ENCODE assay signal across 1 cellular context in the genomic region with DNA sequence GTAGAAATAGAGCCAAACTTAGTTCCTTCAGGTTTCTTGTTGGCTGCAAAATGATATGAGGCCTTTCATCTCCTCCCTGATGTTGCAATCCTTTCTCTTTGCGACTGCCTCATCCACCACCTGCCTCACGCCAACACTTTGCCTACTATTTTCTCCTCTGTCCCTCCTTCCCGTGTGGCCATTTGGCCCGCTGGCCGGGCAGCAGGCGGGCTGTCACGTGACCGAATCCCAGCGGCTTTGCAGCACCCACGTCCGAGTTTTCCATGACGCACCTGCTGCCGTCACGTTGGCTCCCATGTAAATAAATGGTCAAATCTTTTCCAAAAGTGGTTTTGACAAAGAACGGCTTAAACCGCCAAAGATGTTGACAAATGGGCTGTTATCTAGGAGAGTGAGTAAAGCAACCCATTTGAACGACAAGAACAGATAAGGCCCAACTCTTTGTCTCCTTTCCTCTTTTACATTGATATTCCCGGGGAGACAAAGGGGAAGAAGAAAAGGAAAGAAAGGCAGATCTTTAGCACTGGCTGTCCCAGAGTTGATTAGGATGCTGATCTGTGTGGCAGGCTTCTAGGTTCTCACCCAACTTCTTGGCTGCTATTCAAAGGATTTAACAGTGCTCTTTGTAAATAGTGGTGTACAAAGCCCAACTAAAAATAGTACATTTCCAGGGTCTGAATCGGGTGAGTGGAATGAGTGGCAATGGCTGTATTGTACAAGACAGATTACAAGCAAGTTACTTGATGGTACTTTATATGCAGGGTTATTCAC.
TF ChIP-seq lines count a peak whose summit lies in the region.

No MANE protein-coding gene starts in this region.

TF ChIP-seq in K562, 482 proteins besides CTCF, POLR2A, EP300 and RAD21 (continued from another document and continues in another):
- TF ChIP-seq, protein P1, sequence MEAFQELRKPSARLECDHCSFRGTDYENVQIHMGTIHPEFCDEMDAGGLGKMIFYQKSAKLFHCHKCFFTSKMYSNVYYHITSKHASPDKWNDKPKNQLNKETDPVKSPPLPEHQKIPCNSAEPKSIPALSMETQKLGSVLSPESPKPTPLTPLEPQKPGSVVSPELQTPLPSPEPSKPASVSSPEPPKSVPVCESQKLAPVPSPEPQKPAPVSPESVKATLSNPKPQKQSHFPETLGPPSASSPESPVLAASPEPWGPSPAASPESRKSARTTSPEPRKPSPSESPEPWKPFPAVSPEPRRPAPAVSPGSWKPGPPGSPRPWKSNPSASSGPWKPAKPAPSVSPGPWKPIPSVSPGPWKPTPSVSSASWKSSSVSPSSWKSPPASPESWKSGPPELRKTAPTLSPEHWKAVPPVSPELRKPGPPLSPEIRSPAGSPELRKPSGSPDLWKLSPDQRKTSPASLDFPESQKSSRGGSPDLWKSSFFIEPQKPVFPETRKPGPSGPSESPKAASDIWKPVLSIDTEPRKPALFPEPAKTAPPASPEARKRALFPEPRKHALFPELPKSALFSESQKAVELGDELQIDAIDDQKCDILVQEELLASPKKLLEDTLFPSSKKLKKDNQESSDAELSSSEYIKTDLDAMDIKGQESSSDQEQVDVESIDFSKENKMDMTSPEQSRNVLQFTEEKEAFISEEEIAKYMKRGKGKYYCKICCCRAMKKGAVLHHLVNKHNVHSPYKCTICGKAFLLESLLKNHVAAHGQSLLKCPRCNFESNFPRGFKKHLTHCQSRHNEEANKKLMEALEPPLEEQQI (IDR thresholded peaks at IDR 0.05) = peak; percentile 85; the same call in 1 of the 2 replicates
- TF ChIP-seq, protein P2, sequence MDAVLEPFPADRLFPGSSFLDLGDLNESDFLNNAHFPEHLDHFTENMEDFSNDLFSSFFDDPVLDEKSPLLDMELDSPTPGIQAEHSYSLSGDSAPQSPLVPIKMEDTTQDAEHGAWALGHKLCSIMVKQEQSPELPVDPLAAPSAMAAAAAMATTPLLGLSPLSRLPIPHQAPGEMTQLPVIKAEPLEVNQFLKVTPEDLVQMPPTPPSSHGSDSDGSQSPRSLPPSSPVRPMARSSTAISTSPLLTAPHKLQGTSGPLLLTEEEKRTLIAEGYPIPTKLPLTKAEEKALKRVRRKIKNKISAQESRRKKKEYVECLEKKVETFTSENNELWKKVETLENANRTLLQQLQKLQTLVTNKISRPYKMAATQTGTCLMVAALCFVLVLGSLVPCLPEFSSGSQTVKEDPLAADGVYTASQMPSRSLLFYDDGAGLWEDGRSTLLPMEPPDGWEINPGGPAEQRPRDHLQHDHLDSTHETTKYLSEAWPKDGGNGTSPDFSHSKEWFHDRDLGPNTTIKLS (IDR thresholded peaks at IDR 0.05; ENCODE audit: borderline replicate concordance, low read depth) = no peak
- TF ChIP-seq TRIM24 (IDR thresholded peaks at IDR 0.05) (peak; percentile 49 to 58), TBL1XR1 (IDR thresholded peaks at IDR 0.05; ENCODE audit: low read length in 2 of 2) (peak in 1 of 2 experiments; percentile 63; a peak in 1 of 4 replicates), RBFOX2 (IDR thresholded peaks at IDR 0.05; ENCODE audit: low read depth, low read length) (peak; percentile 48), HEY1 (CRISPR knock-in tag; IDR thresholded peaks at IDR 0.05; ENCODE audit: borderline replicate concordance) (0 out of 2 replicates have a peak, but pooled peaks have one; percentile 25), HDAC3 (IDR thresholded peaks at IDR 0.05; ENCODE audit: borderline replicate concordance, partially characterized antibody) (peak; percentile 53), YY1 (IDR thresholded peaks at IDR 0.05; ENCODE audit: borderline replicate concordance in 1 of 3, control insufficient read depth in 1 of 3, extremely low read depth in 1 of 3, insufficient read depth in 3 of 3, insufficient read length in 1 of 3, insufficient replicate concordance in 2 of 3, low read depth in 1 of 3, low read length in 2 of 3) (peak in 1 of 3 experiments; percentile 12), CREM (IDR thresholded peaks at IDR 0.05; ENCODE audit: low read depth) (peak; percentile 93), CEBPG (CRISPR knock-in tag; IDR thresholded peaks at IDR 0.05) (peak; percentile 80), CEBPG (tag; conservative IDR thresholded peaks at IDR 0.05 in 1 of 2, IDR thresholded peaks at IDR 0.05 in 1 of 2) (peak; percentile 87 to 92), HNRNPUL1 (IDR thresholded peaks at IDR 0.05; ENCODE audit: low read length) (no peak), GATA2 (CRISPR knock-in tag; IDR thresholded peaks at IDR 0.05) (peak; percentile 48), FOXA3 (CRISPR knock-in tag; conservative IDR thresholded peaks at IDR 0.05 in 1 of 2, IDR thresholded peaks at IDR 0.05 in 1 of 2) (peak; percentile 91 to 95), CHD4 (IDR thresholded peaks at IDR 0.05; ENCODE audit: insufficient read depth, insufficient replicate concordance, low read depth, low read length, poor library complexity, severe bottlenecking) (no peak), NR2C2 (CRISPR knock-in tag; IDR thresholded peaks at IDR 0.05) (no peak), NR2C2 (tag; IDR thresholded peaks at IDR 0.05) (peak; percentile 35; the same call in 1 of the 2 replicates), MAFG (tag; conservative IDR thresholded peaks at IDR 0.05) (peak; percentile 69), KAT7 (CRISPR knock-in tag; IDR thresholded peaks at IDR 0.05; ENCODE audit: borderline replicate concordance) (0 out of 2 replicates have a peak, but pooled peaks have one; percentile 5), ZNF165 (CRISPR knock-in tag; IDR thresholded peaks at IDR 0.05; ENCODE audit: borderline replicate concordance) (no peak)
- TF ChIP-seq, protein P3, sequence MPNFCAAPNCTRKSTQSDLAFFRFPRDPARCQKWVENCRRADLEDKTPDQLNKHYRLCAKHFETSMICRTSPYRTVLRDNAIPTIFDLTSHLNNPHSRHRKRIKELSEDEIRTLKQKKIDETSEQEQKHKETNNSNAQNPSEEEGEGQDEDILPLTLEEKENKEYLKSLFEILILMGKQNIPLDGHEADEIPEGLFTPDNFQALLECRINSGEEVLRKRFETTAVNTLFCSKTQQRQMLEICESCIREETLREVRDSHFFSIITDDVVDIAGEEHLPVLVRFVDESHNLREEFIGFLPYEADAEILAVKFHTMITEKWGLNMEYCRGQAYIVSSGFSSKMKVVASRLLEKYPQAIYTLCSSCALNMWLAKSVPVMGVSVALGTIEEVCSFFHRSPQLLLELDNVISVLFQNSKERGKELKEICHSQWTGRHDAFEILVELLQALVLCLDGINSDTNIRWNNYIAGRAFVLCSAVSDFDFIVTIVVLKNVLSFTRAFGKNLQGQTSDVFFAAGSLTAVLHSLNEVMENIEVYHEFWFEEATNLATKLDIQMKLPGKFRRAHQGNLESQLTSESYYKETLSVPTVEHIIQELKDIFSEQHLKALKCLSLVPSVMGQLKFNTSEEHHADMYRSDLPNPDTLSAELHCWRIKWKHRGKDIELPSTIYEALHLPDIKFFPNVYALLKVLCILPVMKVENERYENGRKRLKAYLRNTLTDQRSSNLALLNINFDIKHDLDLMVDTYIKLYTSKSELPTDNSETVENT (CRISPR knock-in tag; IDR thresholded peaks at IDR 0.05) = no peak
- TF ChIP-seq, protein P4, sequence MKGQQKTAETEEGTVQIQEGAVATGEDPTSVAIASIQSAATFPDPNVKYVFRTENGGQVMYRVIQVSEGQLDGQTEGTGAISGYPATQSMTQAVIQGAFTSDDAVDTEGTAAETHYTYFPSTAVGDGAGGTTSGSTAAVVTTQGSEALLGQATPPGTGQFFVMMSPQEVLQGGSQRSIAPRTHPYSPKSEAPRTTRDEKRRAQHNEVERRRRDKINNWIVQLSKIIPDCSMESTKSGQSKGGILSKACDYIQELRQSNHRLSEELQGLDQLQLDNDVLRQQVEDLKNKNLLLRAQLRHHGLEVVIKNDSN (CRISPR knock-in tag; IDR thresholded peaks at IDR 0.05) = peak; percentile 95
- TF ChIP-seq, protein P5, sequence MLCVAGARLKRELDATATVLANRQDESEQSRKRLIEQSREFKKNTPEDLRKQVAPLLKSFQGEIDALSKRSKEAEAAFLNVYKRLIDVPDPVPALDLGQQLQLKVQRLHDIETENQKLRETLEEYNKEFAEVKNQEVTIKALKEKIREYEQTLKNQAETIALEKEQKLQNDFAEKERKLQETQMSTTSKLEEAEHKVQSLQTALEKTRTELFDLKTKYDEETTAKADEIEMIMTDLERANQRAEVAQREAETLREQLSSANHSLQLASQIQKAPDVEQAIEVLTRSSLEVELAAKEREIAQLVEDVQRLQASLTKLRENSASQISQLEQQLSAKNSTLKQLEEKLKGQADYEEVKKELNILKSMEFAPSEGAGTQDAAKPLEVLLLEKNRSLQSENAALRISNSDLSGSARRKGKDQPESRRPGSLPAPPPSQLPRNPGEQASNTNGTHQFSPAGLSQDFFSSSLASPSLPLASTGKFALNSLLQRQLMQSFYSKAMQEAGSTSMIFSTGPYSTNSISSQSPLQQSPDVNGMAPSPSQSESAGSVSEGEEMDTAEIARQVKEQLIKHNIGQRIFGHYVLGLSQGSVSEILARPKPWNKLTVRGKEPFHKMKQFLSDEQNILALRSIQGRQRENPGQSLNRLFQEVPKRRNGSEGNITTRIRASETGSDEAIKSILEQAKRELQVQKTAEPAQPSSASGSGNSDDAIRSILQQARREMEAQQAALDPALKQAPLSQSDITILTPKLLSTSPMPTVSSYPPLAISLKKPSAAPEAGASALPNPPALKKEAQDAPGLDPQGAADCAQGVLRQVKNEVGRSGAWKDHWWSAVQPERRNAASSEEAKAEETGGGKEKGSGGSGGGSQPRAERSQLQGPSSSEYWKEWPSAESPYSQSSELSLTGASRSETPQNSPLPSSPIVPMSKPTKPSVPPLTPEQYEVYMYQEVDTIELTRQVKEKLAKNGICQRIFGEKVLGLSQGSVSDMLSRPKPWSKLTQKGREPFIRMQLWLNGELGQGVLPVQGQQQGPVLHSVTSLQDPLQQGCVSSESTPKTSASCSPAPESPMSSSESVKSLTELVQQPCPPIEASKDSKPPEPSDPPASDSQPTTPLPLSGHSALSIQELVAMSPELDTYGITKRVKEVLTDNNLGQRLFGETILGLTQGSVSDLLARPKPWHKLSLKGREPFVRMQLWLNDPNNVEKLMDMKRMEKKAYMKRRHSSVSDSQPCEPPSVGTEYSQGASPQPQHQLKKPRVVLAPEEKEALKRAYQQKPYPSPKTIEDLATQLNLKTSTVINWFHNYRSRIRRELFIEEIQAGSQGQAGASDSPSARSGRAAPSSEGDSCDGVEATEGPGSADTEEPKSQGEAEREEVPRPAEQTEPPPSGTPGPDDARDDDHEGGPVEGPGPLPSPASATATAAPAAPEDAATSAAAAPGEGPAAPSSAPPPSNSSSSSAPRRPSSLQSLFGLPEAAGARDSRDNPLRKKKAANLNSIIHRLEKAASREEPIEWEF (CRISPR knock-in tag; IDR thresholded peaks at IDR 0.05) = no peak
- TF ChIP-seq, protein P6, sequence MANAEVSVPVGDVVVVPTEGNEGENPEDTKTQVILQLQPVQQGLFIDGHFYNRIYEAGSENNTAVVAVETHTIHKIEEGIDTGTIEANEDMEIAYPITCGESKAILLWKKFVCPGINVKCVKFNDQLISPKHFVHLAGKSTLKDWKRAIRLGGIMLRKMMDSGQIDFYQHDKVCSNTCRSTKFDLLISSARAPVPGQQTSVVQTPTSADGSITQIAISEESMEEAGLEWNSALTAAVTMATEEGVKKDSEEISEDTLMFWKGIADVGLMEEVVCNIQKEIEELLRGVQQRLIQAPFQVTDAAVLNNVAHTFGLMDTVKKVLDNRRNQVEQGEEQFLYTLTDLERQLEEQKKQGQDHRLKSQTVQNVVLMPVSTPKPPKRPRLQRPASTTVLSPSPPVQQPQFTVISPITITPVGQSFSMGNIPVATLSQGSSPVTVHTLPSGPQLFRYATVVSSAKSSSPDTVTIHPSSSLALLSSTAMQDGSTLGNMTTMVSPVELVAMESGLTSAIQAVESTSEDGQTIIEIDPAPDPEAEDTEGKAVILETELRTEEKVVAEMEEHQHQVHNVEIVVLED (CRISPR knock-in tag; IDR thresholded peaks at IDR 0.05) = no peak
- TF ChIP-seq, protein P7, sequence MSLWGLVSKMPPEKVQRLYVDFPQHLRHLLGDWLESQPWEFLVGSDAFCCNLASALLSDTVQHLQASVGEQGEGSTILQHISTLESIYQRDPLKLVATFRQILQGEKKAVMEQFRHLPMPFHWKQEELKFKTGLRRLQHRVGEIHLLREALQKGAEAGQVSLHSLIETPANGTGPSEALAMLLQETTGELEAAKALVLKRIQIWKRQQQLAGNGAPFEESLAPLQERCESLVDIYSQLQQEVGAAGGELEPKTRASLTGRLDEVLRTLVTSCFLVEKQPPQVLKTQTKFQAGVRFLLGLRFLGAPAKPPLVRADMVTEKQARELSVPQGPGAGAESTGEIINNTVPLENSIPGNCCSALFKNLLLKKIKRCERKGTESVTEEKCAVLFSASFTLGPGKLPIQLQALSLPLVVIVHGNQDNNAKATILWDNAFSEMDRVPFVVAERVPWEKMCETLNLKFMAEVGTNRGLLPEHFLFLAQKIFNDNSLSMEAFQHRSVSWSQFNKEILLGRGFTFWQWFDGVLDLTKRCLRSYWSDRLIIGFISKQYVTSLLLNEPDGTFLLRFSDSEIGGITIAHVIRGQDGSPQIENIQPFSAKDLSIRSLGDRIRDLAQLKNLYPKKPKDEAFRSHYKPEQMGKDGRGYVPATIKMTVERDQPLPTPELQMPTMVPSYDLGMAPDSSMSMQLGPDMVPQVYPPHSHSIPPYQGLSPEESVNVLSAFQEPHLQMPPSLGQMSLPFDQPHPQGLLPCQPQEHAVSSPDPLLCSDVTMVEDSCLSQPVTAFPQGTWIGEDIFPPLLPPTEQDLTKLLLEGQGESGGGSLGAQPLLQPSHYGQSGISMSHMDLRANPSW (CRISPR knock-in tag; IDR thresholded peaks at IDR 0.05) = no peak
- TF ChIP-seq, protein P8, sequence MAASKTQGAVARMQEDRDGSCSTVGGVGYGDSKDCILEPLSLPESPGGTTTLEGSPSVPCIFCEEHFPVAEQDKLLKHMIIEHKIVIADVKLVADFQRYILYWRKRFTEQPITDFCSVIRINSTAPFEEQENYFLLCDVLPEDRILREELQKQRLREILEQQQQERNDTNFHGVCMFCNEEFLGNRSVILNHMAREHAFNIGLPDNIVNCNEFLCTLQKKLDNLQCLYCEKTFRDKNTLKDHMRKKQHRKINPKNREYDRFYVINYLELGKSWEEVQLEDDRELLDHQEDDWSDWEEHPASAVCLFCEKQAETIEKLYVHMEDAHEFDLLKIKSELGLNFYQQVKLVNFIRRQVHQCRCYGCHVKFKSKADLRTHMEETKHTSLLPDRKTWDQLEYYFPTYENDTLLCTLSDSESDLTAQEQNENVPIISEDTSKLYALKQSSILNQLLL (CRISPR knock-in tag; IDR thresholded peaks at IDR 0.05; ENCODE audit: borderline replicate concordance) = no peak
- TF ChIP-seq, protein P9, sequence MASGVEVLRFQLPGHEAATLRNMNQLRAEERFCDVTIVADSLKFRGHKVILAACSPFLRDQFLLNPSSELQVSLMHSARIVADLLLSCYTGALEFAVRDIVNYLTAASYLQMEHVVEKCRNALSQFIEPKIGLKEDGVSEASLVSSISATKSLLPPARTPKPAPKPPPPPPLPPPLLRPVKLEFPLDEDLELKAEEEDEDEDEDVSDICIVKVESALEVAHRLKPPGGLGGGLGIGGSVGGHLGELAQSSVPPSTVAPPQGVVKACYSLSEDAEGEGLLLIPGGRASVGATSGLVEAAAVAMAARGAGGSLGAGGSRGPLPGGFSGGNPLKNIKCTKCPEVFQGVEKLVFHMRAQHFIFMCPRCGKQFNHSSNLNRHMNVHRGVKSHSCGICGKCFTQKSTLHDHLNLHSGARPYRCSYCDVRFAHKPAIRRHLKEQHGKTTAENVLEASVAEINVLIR (CRISPR knock-in tag; IDR thresholded peaks at IDR 0.05) = peak; percentile 83
